8 cellular contexts compared by ENCODE assay signal in the genomic region with DNA sequence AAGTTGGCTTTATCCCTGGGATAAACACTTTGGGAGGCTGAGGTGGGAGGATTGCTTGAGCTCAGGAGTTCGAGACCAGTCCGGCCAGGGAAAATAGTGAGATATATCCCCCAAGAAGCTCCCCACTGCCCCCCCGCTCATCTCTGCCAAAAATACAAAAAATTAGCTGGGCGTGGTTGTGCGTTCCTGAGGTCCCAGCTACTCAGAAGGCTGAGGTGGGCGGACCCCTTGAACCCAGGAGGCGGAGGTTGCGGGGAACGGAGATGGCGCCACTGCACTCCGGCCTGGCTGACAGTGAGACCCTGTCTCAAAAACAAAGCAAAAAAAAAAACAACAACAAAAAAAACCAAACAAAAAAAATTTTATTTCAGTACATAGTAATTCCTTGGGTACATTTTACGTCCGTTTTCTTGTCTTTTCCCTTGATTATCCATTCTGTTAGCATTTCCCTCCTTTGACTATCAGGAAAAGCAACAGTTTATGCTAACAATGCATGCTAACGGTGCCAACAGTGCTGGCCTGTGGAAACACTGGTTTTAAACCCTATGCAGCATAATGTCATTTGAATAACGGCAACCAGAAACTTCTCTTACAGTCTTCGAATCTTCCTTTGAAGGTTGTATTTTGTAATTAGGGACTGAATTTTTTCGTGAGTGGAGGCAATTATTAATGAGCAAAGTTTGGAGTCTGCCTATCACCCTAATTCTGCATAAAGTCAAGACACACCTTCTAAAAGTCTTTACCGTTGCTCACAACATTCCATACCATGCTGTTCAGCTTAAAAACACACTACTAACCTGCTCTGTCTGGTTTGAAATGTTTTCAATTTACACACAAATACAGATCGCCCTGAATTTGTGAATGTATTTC. TPM values are rescaled to one million over a fixed set of nuclear protein-coding genes. Genes with fewer than 3 reads are reported as not detected.
A peak's percentile ranks its signal among the peaks of the same experiment; 100 is the strongest.
DNase-seq lines count a peak whose midpoint lies in the region; ATAC-seq and TF ChIP-seq lines count a peak whose summit lies in the region.

No MANE protein-coding gene starts in this region.

- H3K27ac ChIP-seq in PC-9 (no peak overlapping the region), neural progenitor cell (no peak overlapping the region)

- H4K20me1 ChIP-seq in PC-9 (ENCODE audit: insufficient read depth) (no peaks in the 10 kb centered on the region), neural progenitor cell (ENCODE audit: low read depth) (peaks cover 35% of the 10 kb centered on the region)

- H3K4me1 ChIP-seq in PC-9 (replicated peaks; ENCODE audit: insufficient read depth) (peaks cover 4% of the 10 kb centered on the region; the same call in 1 of the 2 replicates), endocrine pancreas (ENCODE audit: control insufficient read depth, insufficient read depth, low read length) (peaks cover 10% of the 10 kb centered on the region), neural progenitor cell (peaks cover 34% of the 10 kb centered on the region)

- DNase-seq in DMS 273 (lab: John Stamatoyannopoulos, UW; ENCODE audit: unreplicated experiment), result peak; percentile 34
- DNase-seq in DMS 273 treated with DMSO at 0.1 percent for 48 hours (lab: John Stamatoyannopoulos, UW), result no peak
- DNase-seq in PC-9, result no peak
- DNase-seq in neural progenitor cell (ENCODE audit: low spot score), result peak; percentile 22
- no peak for DNase-seq in NCI-H1092 (lab: John Stamatoyannopoulos, UW)
- DNase-seq in NCI-H1105 (lab: John Stamatoyannopoulos, UW), result no peak

- H3K27me3 ChIP-seq in PC-9 (ENCODE audit: insufficient read depth, low read depth), result no peaks in the 10 kb centered on the region
- H3K27me3 ChIP-seq in endocrine pancreas (ENCODE audit: control insufficient read depth, insufficient read depth, low read length), result no peaks in the 10 kb centered on the region
- H3K27me3 ChIP-seq in neural progenitor cell, result no peaks in the 10 kb centered on the region

- H3K9me2 ChIP-seq in PC-9 (ENCODE audit: insufficient read depth), result no peaks in the 10 kb centered on the region

- H3K36me3 ChIP-seq in PC-9 (ENCODE audit: low read depth) (no peaks in the 10 kb centered on the region), endocrine pancreas (ENCODE audit: control insufficient read depth, insufficient read depth, low read length) (no peaks in the 10 kb centered on the region), neural progenitor cell (no peaks in the 10 kb centered on the region)

- peaks cover 27% of the 10 kb centered on the region for H3K9me3 Mint-ChIP-seq in neural progenitor cell

- H3K27me3 Mint-ChIP-seq in neural progenitor cell (ENCODE audit: insufficient read depth, low read depth), result peaks cover 8% of the 10 kb centered on the region

- TF ChIP-seq CTCF in PC-9 (conservative IDR thresholded peaks at IDR 0.05), result no peak
- TF ChIP-seq CTCF in neural progenitor cell (IDR thresholded peaks at IDR 0.05), result no peak

- CTCF ChIA-PET in PC-9 (lab: Charles Lee), result interaction anchor here (0.7 to 1.1 kb wide), 2 partner anchors 139 to 929 kb away, joined by 5 to 9 read pairs; a partner anchor contains a TSS

- peak overlapping the region; percentile 91 for H3K4me3 Mint-ChIP-seq in neural progenitor cell

- H3K4me3 ChIP-seq in PC-9 (peak overlapping the region; percentile 80; the same call in 1 of the 2 replicates), endocrine pancreas (ENCODE audit: control insufficient read depth, insufficient read depth, low read length) (peak overlapping the region; percentile 86), neural progenitor cell (peak overlapping the region; percentile 81)

- peak overlapping the region; percentile 21 for H3K9ac ChIP-seq in endocrine pancreas (ENCODE audit: control insufficient read depth, insufficient read depth, low read length)
- no peak overlapping the region for H3K9ac ChIP-seq in neural progenitor cell

- ATAC-seq in HG02852 (IDR thresholded peaks at IDR 0.05; ENCODE audit: unreplicated experiment), result peak; percentile 18

- peak overlapping the region; percentile 76 for H3K4me2 ChIP-seq in PC-9
- peak overlapping the region; percentile 67 for H3K4me2 ChIP-seq in neural progenitor cell

- peaks cover 13% of the 10 kb centered on the region for H3K36me3 Mint-ChIP-seq in neural progenitor cell

- intact Hi-C loops in PC-9 (cut with micrococcal nuclease; ENCODE audit: unreplicated experiment), result loop anchor here (10.0 kb wide), 2 partner anchors 65 to 125 kb away; a partner anchor contains a TSS

- H3K4me1 Mint-ChIP-seq in neural progenitor cell, result peaks cover 40% of the 10 kb centered on the region

- no peak overlapping the region for H3K27ac Mint-ChIP-seq in neural progenitor cell

- no TSS peak for BruUV-seq in PC-9 (replicated peaks; lab: Mats Ljungman, UMichigan)

- H3K79me2 ChIP-seq in PC-9 (ENCODE audit: low read depth), result peaks cover 33% of the 10 kb centered on the region
- H3K79me2 ChIP-seq in neural progenitor cell (ENCODE audit: low read depth), result peaks cover 35% of the 10 kb centered on the region

- no peaks in the 10 kb centered on the region for H3F3A ChIP-seq in PC-9 (ENCODE audit: insufficient read depth, low read depth)
- H3F3A ChIP-seq in neural progenitor cell (ENCODE audit: low read depth), result peaks cover 22% of the 10 kb centered on the region

- H3K9me3 ChIP-seq in PC-9 (ENCODE audit: insufficient read depth, low read depth) (no peaks in the 10 kb centered on the region; the same call in 1 of the 2 replicates), endocrine pancreas (ENCODE audit: control insufficient read depth, low read length) (no peaks in the 10 kb centered on the region), neural progenitor cell (ENCODE audit: low read depth) (no peaks in the 10 kb centered on the region)

- POLR2A ChIA-PET in PC-9 (lab: Charles Lee; ENCODE audit: unreplicated experiment), result interaction anchor here (0.6 kb wide), 1 partner anchor 84 kb away, joined by 3 read pairs; no protein-coding TSS in a partner anchor

- H2AFZ ChIP-seq in PC-9 (peak overlapping the region; percentile 66), neural progenitor cell (replicated peaks) (peak overlapping the region; percentile 74)

RNA-seq across cellular contexts. Expression of a gene that starts 0.8 kb away (rescaled TPM):
- total RNA-seq in PC-9 (2021) (40.1 and 40.3 TPM in 2 replicates), neural progenitor cell (ENCODE audit: low replicate concordance) (83.8 and 112 TPM in 2 replicates)

RNA-seq across cellular contexts. Expression of a gene that starts 35.3 kb away (rescaled TPM):
- total RNA-seq in PC-9 (2021) (23.4 and 33.7 TPM in 2 replicates), neural progenitor cell (ENCODE audit: low replicate concordance) (13.5 and 21.0 TPM in 2 replicates)

Comparison
In these comparisons a context has a peak if more than half of its experiments do, and no peak if none do; other contexts are left out.
1. DNase-seq: peak in DMS 273 (single experiment) and neural progenitor cell (single experiment); none in DMS 273 treated with DMSO at 0.1 percent for 48 hours (single experiment), PC-9 (0 of 2), NCI-H1092 (single experiment) and NCI-H1105 (single experiment).
2. Peak in every context shown above with its lines, with median percentiles within 50 percentile points of each other: H3K4me3 ChIP-seq.